22 cellular contexts compared by ENCODE assay signal in the genomic region with DNA sequence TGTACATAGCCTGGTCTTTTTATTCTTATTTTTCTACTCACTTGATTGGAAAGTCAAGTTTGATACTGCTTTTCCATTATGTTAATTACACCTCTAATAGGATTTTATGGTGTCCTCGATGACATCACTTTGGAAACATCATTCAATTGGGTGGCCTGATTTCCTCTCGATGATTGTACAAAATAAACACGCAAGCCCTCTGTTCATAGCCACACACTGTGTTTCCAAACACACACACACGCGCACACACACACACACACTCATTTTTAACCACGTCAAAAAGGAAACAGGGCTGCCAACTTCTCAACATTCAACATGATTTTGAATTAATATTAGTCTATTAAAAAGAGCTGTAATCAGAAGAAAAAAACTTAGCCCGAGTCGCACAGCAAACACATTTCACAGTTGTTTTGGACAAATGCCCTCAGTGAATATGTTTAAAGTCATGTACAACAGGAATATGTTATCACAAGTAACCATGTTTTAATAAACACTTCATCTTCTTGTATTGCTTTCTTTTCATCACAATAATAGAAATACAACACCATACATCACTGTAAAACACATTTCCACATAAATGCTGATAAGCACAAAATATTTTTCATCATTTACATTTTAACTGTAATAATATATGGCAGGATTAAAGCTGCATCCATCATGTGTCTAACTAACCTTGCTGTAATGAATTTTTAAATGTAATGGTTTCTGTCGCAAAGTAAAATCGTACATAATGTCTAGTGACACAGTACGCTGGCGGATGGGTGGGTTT.
DNase-seq lines count a peak whose midpoint lies in the region; ATAC-seq and TF ChIP-seq lines count a peak whose summit lies in the region.
"Had no signal": no experiment of that assay in that cellular context is flagged by ENCODE, and none has a peak within 500 bp of the region (broad histone marks: within the 10 kb centered on the region; RNA-seq: fewer than 3 reads in every experiment).

No MANE protein-coding gene starts in this region.

- no peak for ATAC-seq in Right ventricle myocardium superior (ENCODE audit: poor library complexity)
- no peak for ATAC-seq in GM21423 (IDR thresholded peaks at IDR 0.05; ENCODE audit: unreplicated experiment)
- no peak for ATAC-seq in GM18517 (IDR thresholded peaks at IDR 0.05; ENCODE audit: unreplicated experiment)
- ATAC-seq: natural killer cell treated with Interleukin-12 subunit alpha and Interleukin-12 subunit beta and Interleukin-15 and Interleukin-18, amount 100 ng/mL, for 72 hours; sciatic nerve had no signal

- no peak for TF ChIP-seq CTCF in cardiac muscle cell (IDR thresholded peaks at IDR 0.05; ENCODE audit: low read depth, low read length)
- no peak for TF ChIP-seq CTCF in glutamatergic neuron (IDR thresholded peaks at IDR 0.05; ENCODE audit: partially characterized antibody, unreplicated experiment)

- H3K36me3 Mint-ChIP-seq in glutamatergic neuron (ENCODE audit: unreplicated experiment) = peaks cover 6% of the 10 kb centered on the region
- H3K36me3 Mint-ChIP-seq: mesothelial cell of epicardium; natural killer cell treated with Interleukin-12 subunit alpha and Interleukin-12 subunit beta and Interleukin-15 and Interleukin-18, amount 100 ng/mL, for 72 hours had no signal

- H3K27me3 ChIP-seq in cardiac muscle cell = no peaks in the 10 kb centered on the region
- H3K27me3 ChIP-seq: Peyer's patch, suprapubic skin had no signal

- intact Hi-C loops in Right ventricle myocardium superior (cut with DNase I) = loop anchor here (10.0 kb wide), 2 partner anchors 221 to 429 kb away; a partner anchor contains a TSS

- H3K27ac ChIP-seq in cardiac muscle cell (peak overlapping the region; percentile 75), SK-N-MC (peak overlapping the region; percentile 57; the same call in 1 of the 2 replicates)
- H3K27ac ChIP-seq: GM23248, parathyroid adenoma, Peyer's patch, suprapubic skin had no signal

- H3K9me3 Mint-ChIP-seq in glutamatergic neuron (ENCODE audit: unreplicated experiment) = peaks cover 16% of the 10 kb centered on the region
- H3K9me3 Mint-ChIP-seq: activated T-cell treated with anti-CD3 and anti-CD28 coated beads, Interleukin-2, amount 50 U/mL, for 24 hours; mesothelial cell of epicardium; natural killer cell treated with Interleukin-12 subunit alpha and Interleukin-12 subunit beta and Interleukin-15 and Interleukin-18, amount 100 ng/mL, for 72 hours had no signal

- H3K4me1 ChIP-seq in cardiac muscle cell (ENCODE audit: low read depth) = peaks cover 85% of the 10 kb centered on the region
- H3K4me1 ChIP-seq: parathyroid adenoma had no signal

- H3K36me3 ChIP-seq in cardiac muscle cell (no peaks in the 10 kb centered on the region), SK-N-MC (ENCODE audit: insufficient read depth, low read length) (no peaks in the 10 kb centered on the region)
- H3K36me3 ChIP-seq: Peyer's patch, suprapubic skin had no signal

- peak overlapping the region; percentile 90 for H3K27ac Mint-ChIP-seq in glutamatergic neuron (ENCODE audit: unreplicated experiment)
- H3K27ac Mint-ChIP-seq: activated T-cell treated with anti-CD3 and anti-CD28 coated beads, Interleukin-2, amount 50 U/mL, for 24 hours; mesothelial cell of epicardium; natural killer cell treated with Interleukin-12 subunit alpha and Interleukin-12 subunit beta and Interleukin-15 and Interleukin-18, amount 100 ng/mL, for 72 hours had no signal

- no peak overlapping the region for H3K9ac ChIP-seq in SK-N-MC (ENCODE audit: insufficient read length)
- H3K9ac ChIP-seq: GM23248, parathyroid adenoma had no signal

- H3K4me1 Mint-ChIP-seq in glutamatergic neuron (ENCODE audit: low read depth, unreplicated experiment) = peaks cover 75% of the 10 kb centered on the region

- peak overlapping the region; percentile 41 for H3K4me3 Mint-ChIP-seq in glutamatergic neuron (ENCODE audit: unreplicated experiment)
- H3K4me3 Mint-ChIP-seq: activated T-cell treated with anti-CD3 and anti-CD28 coated beads, Interleukin-2, amount 50 U/mL, for 24 hours; mesothelial cell of epicardium; natural killer cell treated with Interleukin-12 subunit alpha and Interleukin-12 subunit beta and Interleukin-15 and Interleukin-18, amount 100 ng/mL, for 72 hours had no signal

- H3K4me3 ChIP-seq in cardiac muscle cell (no peak overlapping the region), SK-N-MC (no peak overlapping the region)
- H3K4me3 ChIP-seq: GM23248, Peyer's patch, suprapubic skin had no signal

- DNase-seq in cardiac muscle cell (ENCODE audit: low read depth in 1 of 2, low spot score in 1 of 2) = peak in 1 of 2 donors; percentile 35
- no peak for DNase-seq in Right ventricle myocardium superior
- peak; percentile 64 for DNase-seq in NCI-H1105 treated with DMSO at 0.1 percent for 48 hours (lab: John Stamatoyannopoulos, UW)
- no peak for DNase-seq in SK-N-MC (ENCODE audit: low read depth, low spot score)
- no peak for DNase-seq in glutamatergic neuron
- DNase-seq in activated CD4-positive, alpha-beta T cell treated with anti-CD3 and anti-CD28 coated beads, Interleukin-2, amount 50 U/mL, for 48 hours = no peak
- DNase-seq: ACHN; activated CD4-positive, CD25-positive, alpha-beta regulatory T cell; activated naive CD4-positive, alpha-beta T cell; activated T-cell treated with anti-CD3 and anti-CD28 coated beads, Interleukin-2, amount 50 U/mL, for 24 hours; aorta; C1 segment of cervical spinal cord; effector CD8-positive, alpha-beta T cell; GM23248; Peyer's patch had no signal

- H3K27me3 Mint-ChIP-seq in glutamatergic neuron (ENCODE audit: unreplicated experiment) = peaks cover 12% of the 10 kb centered on the region

- H3K9me3 ChIP-seq in cardiac muscle cell (ENCODE audit: low read depth) (no peaks in the 10 kb centered on the region), SK-N-MC (ENCODE audit: low read depth, low read length) (no peaks in the 10 kb centered on the region)
- H3K9me3 ChIP-seq: Peyer's patch, suprapubic skin had no signal
